In the genomic region with DNA sequence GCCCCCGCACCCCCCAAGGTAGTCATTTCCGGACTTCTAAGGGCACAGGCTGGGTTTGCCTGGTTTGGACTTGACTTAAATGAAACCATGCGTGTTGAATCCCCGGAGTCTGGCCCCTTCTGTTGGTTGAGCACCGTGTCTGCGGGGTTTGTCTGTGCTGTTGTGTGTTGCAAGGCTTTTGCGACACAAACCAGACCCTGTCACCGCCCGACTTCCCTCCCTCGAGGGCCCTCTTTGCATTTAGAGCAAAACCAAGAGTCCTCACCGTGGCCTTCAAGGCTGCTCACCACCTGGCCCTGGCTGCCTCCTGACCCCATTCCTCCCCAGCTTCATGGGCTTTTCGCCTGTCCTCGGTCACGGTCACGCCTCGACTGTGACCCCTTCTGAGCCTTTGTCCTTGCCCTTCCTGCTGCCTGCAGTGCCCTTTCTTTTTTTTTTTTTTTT, we compare ENCODE assay signal across 10 cellular contexts. TPM values are rescaled to one million over a fixed set of nuclear protein-coding genes. Genes with fewer than 3 reads are reported as not detected.
DNase-seq lines count a peak whose midpoint lies in the region; ATAC-seq and TF ChIP-seq lines count a peak whose summit lies in the region.
"Had no signal": no experiment of that assay in that cellular context is flagged by ENCODE, and none has a peak within 500 bp of the region (broad histone marks: within the 10 kb centered on the region; RNA-seq: fewer than 3 reads in every experiment).

No MANE protein-coding gene starts in this region.

- peak; percentile 21 for ATAC-seq in left lobe of liver
- ATAC-seq in GM19452 (IDR thresholded peaks at IDR 0.05; ENCODE audit: unreplicated experiment) = no peak
- ATAC-seq in HG03159 (IDR thresholded peaks at IDR 0.05; ENCODE audit: unreplicated experiment) = no peak
- ATAC-seq in HG02884 (IDR thresholded peaks at IDR 0.05; ENCODE audit: unreplicated experiment) = no peak
- ATAC-seq: stimulated activated naive CD8-positive, alpha-beta T cell treated with anti-CD3 and anti-CD28 coated beads, Interleukin-15, amount 100 ng/mL, for 72 hours had no signal

- peaks cover 2% of the 10 kb centered on the region for H3K27me3 Mint-ChIP-seq in HFFc6 (ENCODE audit: insufficient read depth)

- no peaks in the 10 kb centered on the region for H3K27me3 ChIP-seq in brain microvascular endothelial cell (replicated peaks)
- H3K27me3 ChIP-seq in stomach smooth muscle (ENCODE audit: control insufficient read depth in 1 of 2, insufficient read depth in 2 of 2, low read length in 2 of 2) = no peaks in the 10 kb centered on the region

- peak overlapping the region; percentile 60 to 61 for H3K9ac ChIP-seq in stomach smooth muscle (ENCODE audit: low read length in 2 of 2)

- in situ Hi-C loops in brain microvascular endothelial cell (cut with HindIII; ENCODE audit: low pct_ligation_motif_present, low sequenced_read_pairs) = no loop called here

- no peaks in the 10 kb centered on the region for H3K9me3 Mint-ChIP-seq in HFFc6
- H3K9me3 Mint-ChIP-seq: stimulated activated naive CD8-positive, alpha-beta T cell treated with anti-CD3 and anti-CD28 coated beads, Interleukin-15, amount 100 ng/mL, for 72 hours had no signal

- H3K4me3 ChIP-seq in brain microvascular endothelial cell (ENCODE audit: low read depth, low read length) (no peak overlapping the region), stomach smooth muscle (ENCODE audit: low read length in 2 of 2) (peak overlapping the region; percentile 33 to 47)

- H3K27ac ChIP-seq in brain microvascular endothelial cell (peak overlapping the region; percentile 35), stomach smooth muscle (ENCODE audit: low read length) (peak overlapping the region; percentile 98)

- peak overlapping the region; percentile 92 for H3K27ac Mint-ChIP-seq in HFFc6
- H3K27ac Mint-ChIP-seq: stimulated activated naive CD8-positive, alpha-beta T cell treated with anti-CD3 and anti-CD28 coated beads, Interleukin-15, amount 100 ng/mL, for 72 hours had no signal

- H3K36me3 Mint-ChIP-seq in HFFc6 (ENCODE audit: low read depth) = peaks cover 7% of the 10 kb centered on the region

- H3K4me3 Mint-ChIP-seq in HFFc6 = peak overlapping the region; percentile 75
- H3K4me3 Mint-ChIP-seq: stimulated activated naive CD8-positive, alpha-beta T cell treated with anti-CD3 and anti-CD28 coated beads, Interleukin-15, amount 100 ng/mL, for 72 hours had no signal

- TF ChIP-seq CTCF in HFFc6 (IDR thresholded peaks at IDR 0.05) (no peak), brain microvascular endothelial cell (IDR thresholded peaks at IDR 0.05; ENCODE audit: low read depth, low read length, missing control alignments) (no peak)

- H3K9me3 ChIP-seq in stomach smooth muscle (ENCODE audit: control insufficient read depth in 2 of 2, low read length in 2 of 2) = peaks cover 0 to 3% of the 10 kb centered on the region in 2 donors

- H3K4me1 Mint-ChIP-seq in HFFc6 (ENCODE audit: low read depth) = peaks cover 69% of the 10 kb centered on the region
- H3K4me1 Mint-ChIP-seq: stimulated activated naive CD8-positive, alpha-beta T cell treated with anti-CD3 and anti-CD28 coated beads, Interleukin-15, amount 100 ng/mL, for 72 hours had no signal

- H3K36me3 ChIP-seq in brain microvascular endothelial cell (replicated peaks) (no peaks in the 10 kb centered on the region), stomach smooth muscle (ENCODE audit: control insufficient read depth in 2 of 2, insufficient read depth in 2 of 2, low read length in 2 of 2) (peaks cover 2 to 33% of the 10 kb centered on the region in 2 donors)

- DNase-seq in HFFc6 (no peak), brain microvascular endothelial cell (no peak), left lobe of liver (ENCODE audit: low spot score) (no peak), NAMALWA (ENCODE audit: low spot score) (no peak)
- DNase-seq: COR-L47; stimulated activated naive CD8-positive, alpha-beta T cell treated with anti-CD3 and anti-CD28 coated beads, Interleukin-15, amount 100 ng/mL, for 72 hours had no signal

- peaks cover 75% of the 10 kb centered on the region for H3K4me1 ChIP-seq in stomach smooth muscle (ENCODE audit: control insufficient read depth, insufficient read depth, low read length)

RNA-seq across cellular contexts. Expression of a gene that starts 7.4 kb away (rescaled TPM):
- 10 to 100 TPM; 12.2 to 15.5 (median 13.6) TPM for total RNA-seq in HFFc6 (2021; fragmentation: NEBNext Ultra II Directional; extraction: Animal tissue kit (Norgen Biotek cat#: 25700))
- 4.5 TPM for total RNA-seq in left lobe of liver
